Comparison of ENCODE assay signal across 1 cellular context in genomic region chr6:124960757-124961467, GRCh38.
TF ChIP-seq lines count a peak whose summit lies in the region.

No MANE protein-coding gene starts in this region.

TF ChIP-seq in K562, 482 proteins besides CTCF, POLR2A, EP300 and RAD21 (continued from another document):
- TF ChIP-seq CCNT2 (IDR thresholded peaks at IDR 0.05; ENCODE audit: borderline replicate concordance, extremely low read depth, insufficient read length, low read depth, low read length) (peak; percentile 23), HSF4 (CRISPR knock-in tag; IDR thresholded peaks at IDR 0.05; ENCODE audit: borderline replicate concordance) (no peak), PHF8 (IDR thresholded peaks at IDR 0.05; ENCODE audit: borderline replicate concordance, low read length) (no peak), CHCHD3 (CRISPR knock-in tag; IDR thresholded peaks at IDR 0.05) (no peak), ZNF740 (CRISPR knock-in tag; IDR thresholded peaks at IDR 0.05) (no peak), ZNF740 (tag; IDR thresholded peaks at IDR 0.05) (no peak), TCF7 (IDR thresholded peaks at IDR 0.05; ENCODE audit: borderline replicate concordance) (no peak), OTX1 (CRISPR knock-in tag; IDR thresholded peaks at IDR 0.05) (no peak), GTF2E2 (tag; IDR thresholded peaks at IDR 0.05) (no peak), ZNF197 (CRISPR knock-in tag; IDR thresholded peaks at IDR 0.05; ENCODE audit: low read depth) (no peak)
- TF ChIP-seq, protein P1, sequence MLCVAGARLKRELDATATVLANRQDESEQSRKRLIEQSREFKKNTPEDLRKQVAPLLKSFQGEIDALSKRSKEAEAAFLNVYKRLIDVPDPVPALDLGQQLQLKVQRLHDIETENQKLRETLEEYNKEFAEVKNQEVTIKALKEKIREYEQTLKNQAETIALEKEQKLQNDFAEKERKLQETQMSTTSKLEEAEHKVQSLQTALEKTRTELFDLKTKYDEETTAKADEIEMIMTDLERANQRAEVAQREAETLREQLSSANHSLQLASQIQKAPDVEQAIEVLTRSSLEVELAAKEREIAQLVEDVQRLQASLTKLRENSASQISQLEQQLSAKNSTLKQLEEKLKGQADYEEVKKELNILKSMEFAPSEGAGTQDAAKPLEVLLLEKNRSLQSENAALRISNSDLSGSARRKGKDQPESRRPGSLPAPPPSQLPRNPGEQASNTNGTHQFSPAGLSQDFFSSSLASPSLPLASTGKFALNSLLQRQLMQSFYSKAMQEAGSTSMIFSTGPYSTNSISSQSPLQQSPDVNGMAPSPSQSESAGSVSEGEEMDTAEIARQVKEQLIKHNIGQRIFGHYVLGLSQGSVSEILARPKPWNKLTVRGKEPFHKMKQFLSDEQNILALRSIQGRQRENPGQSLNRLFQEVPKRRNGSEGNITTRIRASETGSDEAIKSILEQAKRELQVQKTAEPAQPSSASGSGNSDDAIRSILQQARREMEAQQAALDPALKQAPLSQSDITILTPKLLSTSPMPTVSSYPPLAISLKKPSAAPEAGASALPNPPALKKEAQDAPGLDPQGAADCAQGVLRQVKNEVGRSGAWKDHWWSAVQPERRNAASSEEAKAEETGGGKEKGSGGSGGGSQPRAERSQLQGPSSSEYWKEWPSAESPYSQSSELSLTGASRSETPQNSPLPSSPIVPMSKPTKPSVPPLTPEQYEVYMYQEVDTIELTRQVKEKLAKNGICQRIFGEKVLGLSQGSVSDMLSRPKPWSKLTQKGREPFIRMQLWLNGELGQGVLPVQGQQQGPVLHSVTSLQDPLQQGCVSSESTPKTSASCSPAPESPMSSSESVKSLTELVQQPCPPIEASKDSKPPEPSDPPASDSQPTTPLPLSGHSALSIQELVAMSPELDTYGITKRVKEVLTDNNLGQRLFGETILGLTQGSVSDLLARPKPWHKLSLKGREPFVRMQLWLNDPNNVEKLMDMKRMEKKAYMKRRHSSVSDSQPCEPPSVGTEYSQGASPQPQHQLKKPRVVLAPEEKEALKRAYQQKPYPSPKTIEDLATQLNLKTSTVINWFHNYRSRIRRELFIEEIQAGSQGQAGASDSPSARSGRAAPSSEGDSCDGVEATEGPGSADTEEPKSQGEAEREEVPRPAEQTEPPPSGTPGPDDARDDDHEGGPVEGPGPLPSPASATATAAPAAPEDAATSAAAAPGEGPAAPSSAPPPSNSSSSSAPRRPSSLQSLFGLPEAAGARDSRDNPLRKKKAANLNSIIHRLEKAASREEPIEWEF (CRISPR knock-in tag; IDR thresholded peaks at IDR 0.05), result no peak
